ENCODE assay signal across 23 cellular contexts in the genomic region with DNA sequence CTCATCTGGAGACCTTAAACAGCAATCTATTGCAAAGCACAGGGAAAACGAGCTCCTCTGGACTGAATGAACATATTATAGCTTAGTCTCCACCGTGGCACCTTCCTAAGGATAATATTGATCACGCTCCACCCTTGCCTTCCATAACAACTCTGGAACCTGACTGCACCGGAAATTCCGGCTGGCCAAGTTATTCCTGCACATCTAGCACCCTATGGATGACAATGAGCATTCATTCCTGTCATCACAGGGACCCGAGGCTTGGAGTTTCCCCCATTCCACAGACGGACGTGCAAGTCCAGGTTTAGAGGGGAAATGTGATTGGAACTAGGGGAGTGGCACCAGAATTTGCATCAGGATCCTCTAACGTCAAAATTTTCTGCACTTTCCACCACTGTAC. TPM values are rescaled to one million over a fixed set of nuclear protein-coding genes. Genes with fewer than 3 reads are reported as not detected.
DNase-seq lines count a peak whose midpoint lies in the region; ATAC-seq and TF ChIP-seq lines count a peak whose summit lies in the region.
"Had no signal": no experiment of that assay in that cellular context is flagged by ENCODE, and none has a peak within 500 bp of the region (broad histone marks: within the 10 kb centered on the region; RNA-seq: fewer than 3 reads in every experiment).

No MANE protein-coding gene starts in this region.

- H3K9me3 ChIP-seq in CD4-positive, alpha-beta T cell (ENCODE audit: control insufficient read depth, low read length): no peaks in the 10 kb centered on the region
- H3K9me3 ChIP-seq in prostate gland: no peaks in the 10 kb centered on the region
- H3K9me3 ChIP-seq: breast epithelium had no signal

- CTCF ChIA-PET in CD4-positive, alpha-beta T cell (lab: Charles Lee): no interaction called here
- CTCF ChIA-PET in activated CD8-positive, alpha-beta T cell treated with anti-CD3 and anti-CD28 coated beads, Interleukin-2, amount 10 ng/mL, durations not matched to agents 7 days and 5 days (lab: Charles Lee): interaction anchor here (1.7 kb wide), 1 partner anchor 13 kb away, joined by 5 read pairs; no protein-coding TSS in a partner anchor

- no peak for TF ChIP-seq CTCF in CD4-positive, alpha-beta T cell (IDR thresholded peaks at IDR 0.05)
- TF ChIP-seq CTCF in prostate gland (IDR thresholded peaks at IDR 0.05): no peak

- H3K9me3 Mint-ChIP-seq in CD4-positive, alpha-beta T cell: no peaks in the 10 kb centered on the region
- no peaks in the 10 kb centered on the region for H3K9me3 Mint-ChIP-seq in activated CD8-positive, alpha-beta T cell treated with anti-CD3 and anti-CD28 coated beads, Interleukin-2, amount 10 ng/mL, durations not matched to agents 7 days and 5 days (ENCODE audit: insufficient read depth)
- no peaks in the 10 kb centered on the region for H3K9me3 Mint-ChIP-seq in naive B cell
- H3K9me3 Mint-ChIP-seq: HFFc6, neural crest cell had no signal

- H3K4me3 ChIP-seq in prostate gland: no peak overlapping the region
- H3K4me3 ChIP-seq: breast epithelium had no signal

- no peaks in the 10 kb centered on the region for H3K27me3 Mint-ChIP-seq in CD4-positive, alpha-beta T cell
- H3K27me3 Mint-ChIP-seq in activated CD8-positive, alpha-beta T cell treated with anti-CD3 and anti-CD28 coated beads, Interleukin-2, amount 10 ng/mL, durations not matched to agents 7 days and 5 days (ENCODE audit: low read depth): no peaks in the 10 kb centered on the region
- H3K27me3 Mint-ChIP-seq in naive B cell: no peaks in the 10 kb centered on the region

- POLR2A ChIA-PET in CD4-positive, alpha-beta T cell (lab: Charles Lee): interaction anchor here (1.9 to 2.7 kb wide), 2 partner anchors 14 to 26 kb away, joined by 9 to 15 read pairs; no protein-coding TSS in a partner anchor
- POLR2A ChIA-PET in activated CD8-positive, alpha-beta T cell treated with anti-CD3 and anti-CD28 coated beads, Interleukin-2, amount 10 ng/mL, durations not matched to agents 7 days and 5 days (lab: Charles Lee): no interaction called here

- H3K27ac Mint-ChIP-seq in CD4-positive, alpha-beta T cell: peak overlapping the region; percentile 79
- H3K27ac Mint-ChIP-seq in activated CD8-positive, alpha-beta T cell treated with anti-CD3 and anti-CD28 coated beads, Interleukin-2, amount 10 ng/mL, durations not matched to agents 7 days and 5 days: peak overlapping the region; percentile 12
- peak overlapping the region in 5 of 6 donors; percentile 1 to 89 (median 16) for H3K27ac Mint-ChIP-seq in naive B cell
- H3K27ac Mint-ChIP-seq: HFFc6 had no signal

- peaks cover 72% of the 10 kb centered on the region for H3K4me1 Mint-ChIP-seq in CD4-positive, alpha-beta T cell (ENCODE audit: low read depth)
- H3K4me1 Mint-ChIP-seq in activated CD8-positive, alpha-beta T cell treated with anti-CD3 and anti-CD28 coated beads, Interleukin-2, amount 10 ng/mL, durations not matched to agents 7 days and 5 days (ENCODE audit: low read depth): peaks cover 55% of the 10 kb centered on the region
- H3K4me1 Mint-ChIP-seq in naive B cell: peaks cover 45 to 82% (median 62%) of the 10 kb centered on the region in 3 donors

- H3K27me3 ChIP-seq in CD4-positive, alpha-beta T cell (ENCODE audit: control insufficient read depth, insufficient read depth, low read length): no peaks in the 10 kb centered on the region
- no peaks in the 10 kb centered on the region for H3K27me3 ChIP-seq in prostate gland (replicated peaks; ENCODE audit: insufficient read depth)
- H3K27me3 ChIP-seq: breast epithelium had no signal

- H3K36me3 Mint-ChIP-seq in CD4-positive, alpha-beta T cell (ENCODE audit: low read depth): peaks cover 69% of the 10 kb centered on the region
- peaks cover 64% of the 10 kb centered on the region for H3K36me3 Mint-ChIP-seq in activated CD8-positive, alpha-beta T cell treated with anti-CD3 and anti-CD28 coated beads, Interleukin-2, amount 10 ng/mL, durations not matched to agents 7 days and 5 days (ENCODE audit: low read depth)
- H3K36me3 Mint-ChIP-seq in naive B cell: peaks cover 6 to 9% of the 10 kb centered on the region in 2 donors

- WGBS in prostate gland: 76% methylated on average over 9 of the region's 9 CpGs

- peak overlapping the region; percentile 34 for H3K4me3 Mint-ChIP-seq in CD4-positive, alpha-beta T cell
- no peak overlapping the region for H3K4me3 Mint-ChIP-seq in activated CD8-positive, alpha-beta T cell treated with anti-CD3 and anti-CD28 coated beads, Interleukin-2, amount 10 ng/mL, durations not matched to agents 7 days and 5 days
- H3K4me3 Mint-ChIP-seq in naive B cell: peak overlapping the region in 3 of 8 donors; percentile 30 to 71 (median 32)
- H3K4me3 Mint-ChIP-seq: HFFc6, neural crest cell had no signal

- intact Hi-C loops in CD4-positive, alpha-beta T cell (cut with DNase I, micrococcal nuclease): no loop called here
- intact Hi-C loops in prostate gland (cut with DNase I): no loop called here

- ATAC-seq in CD4-positive, alpha-beta T cell (ENCODE audit: poor library complexity): no peak
- ATAC-seq in activated CD8-positive, alpha-beta T cell treated with anti-CD3 and anti-CD28 coated beads, Interleukin-2, amount 10 ng/mL, durations not matched to agents 7 days and 5 days: no peak
- no peak for ATAC-seq in naive B cell (ENCODE audit: low read depth in 2 of 2)
- ATAC-seq in HG02938 (IDR thresholded peaks at IDR 0.05; ENCODE audit: unreplicated experiment): no peak
- ATAC-seq in activated CD4-positive, CD25-positive, alpha-beta regulatory T cell treated with anti-CD3 and anti-CD28 coated beads, Interleukin-2, amount 50 U/mL, for 24 hours: no peak

- H3K4me1 ChIP-seq in prostate gland (replicated peaks): no peaks in the 10 kb centered on the region
- H3K4me1 ChIP-seq: breast epithelium had no signal

- no peaks in the 10 kb centered on the region for H3K36me3 ChIP-seq in prostate gland
- H3K36me3 ChIP-seq: breast epithelium had no signal

- no peak for TF ChIP-seq POLR2A in prostate gland (IDR thresholded peaks at IDR 0.05)

- no peak overlapping the region for H3K27ac ChIP-seq in CD4-positive, alpha-beta T cell (ENCODE audit: low read depth, low read length)
- no peak overlapping the region for H3K27ac ChIP-seq in prostate gland
- H3K27ac ChIP-seq: breast epithelium had no signal

- DNase-seq in AG20443 (ENCODE audit: low spot score): peak; percentile 1
- no peak for DNase-seq in CD4-positive, alpha-beta T cell
- no peak for DNase-seq in activated CD8-positive, alpha-beta T cell treated with anti-CD3 and anti-CD28 coated beads, Interleukin-2, amount 10 ng/mL, durations not matched to agents 7 days and 5 days
- DNase-seq in naive B cell: no peak
- DNase-seq in prostate gland (ENCODE audit: low spot score): no peak
- no peak for DNase-seq in DMS53 (lab: John Stamatoyannopoulos, UW)
- DNase-seq: activated CD4-positive, CD25-positive, alpha-beta regulatory T cell treated with anti-CD3 and anti-CD28 coated beads, Interleukin-2, amount 50 U/mL, for 72 hours; activated CD8-positive, alpha-beta memory T cell treated with anti-CD3 and anti-CD28 coated beads, Interleukin-2, amount 50 U/mL, for 48 hours; HFFc6; kidney glomerular epithelial cell; MM.1S; NCI-H69; OCI-M1; stimulated activated CD4-positive, alpha-beta T cell treated with anti-CD3 and anti-CD28 coated beads, Interleukin-4, amount 100 ng/mL, for 24 hours; T1000 had no signal

RNA-seq across cellular contexts. Expression of a gene that starts 27.5 kb away (rescaled TPM):
- total RNA-seq in CD4-positive, alpha-beta T cell: 100 to 1,000 TPM; 211 to 229 TPM
- total RNA-seq in activated CD8-positive, alpha-beta T cell treated with anti-CD3 and anti-CD28 coated beads, Interleukin-2, amount 10 ng/mL, durations not matched to agents 7 days and 5 days: 100 to 1,000 TPM; 294 to 299 TPM
- 10 to 100 TPM; 12.2 to 73.3 (median 36.3) TPM for polyA plus RNA-seq in naive B cell (ENCODE audit: low read depth in 6 of 6)
- 10 to 100 TPM in 1 of 2 donors, 1 to 10 TPM in 1; 4.6 to 73.3 TPM for total RNA-seq in prostate gland

RNA-seq across cellular contexts. Expression of a gene that starts 33.5 kb away (rescaled TPM):
- not detected for total RNA-seq in CD4-positive, alpha-beta T cell
- not detected for total RNA-seq in activated CD8-positive, alpha-beta T cell treated with anti-CD3 and anti-CD28 coated beads, Interleukin-2, amount 10 ng/mL, durations not matched to agents 7 days and 5 days
- polyA plus RNA-seq in naive B cell (ENCODE audit: low read depth in 6 of 6): not detected
- not detected for total RNA-seq in prostate gland
- total RNA-seq: breast epithelium, dermis microvascular lymphatic vessel endothelial cell, frontal cortex, HFFc6, pulmonary artery endothelial cell had no signal
- polyA plus RNA-seq: esophagus had no signal

Comparison
In these comparisons a context has a peak if more than half of its experiments do, and no peak if none do; other contexts are left out.
1. H3K27ac Mint-ChIP-seq: peak in every context shown above with its lines; median percentile 79 in CD4-positive, alpha-beta T cell; 16 in naive B cell; 12 in activated CD8-positive, alpha-beta T cell treated with anti-CD3 and anti-CD28 coated beads, Interleukin-2, amount 10 ng/mL, durations not matched to agents 7 days and 5 days.